ENCODE assay signal across 9 cellular contexts in the genomic region with DNA sequence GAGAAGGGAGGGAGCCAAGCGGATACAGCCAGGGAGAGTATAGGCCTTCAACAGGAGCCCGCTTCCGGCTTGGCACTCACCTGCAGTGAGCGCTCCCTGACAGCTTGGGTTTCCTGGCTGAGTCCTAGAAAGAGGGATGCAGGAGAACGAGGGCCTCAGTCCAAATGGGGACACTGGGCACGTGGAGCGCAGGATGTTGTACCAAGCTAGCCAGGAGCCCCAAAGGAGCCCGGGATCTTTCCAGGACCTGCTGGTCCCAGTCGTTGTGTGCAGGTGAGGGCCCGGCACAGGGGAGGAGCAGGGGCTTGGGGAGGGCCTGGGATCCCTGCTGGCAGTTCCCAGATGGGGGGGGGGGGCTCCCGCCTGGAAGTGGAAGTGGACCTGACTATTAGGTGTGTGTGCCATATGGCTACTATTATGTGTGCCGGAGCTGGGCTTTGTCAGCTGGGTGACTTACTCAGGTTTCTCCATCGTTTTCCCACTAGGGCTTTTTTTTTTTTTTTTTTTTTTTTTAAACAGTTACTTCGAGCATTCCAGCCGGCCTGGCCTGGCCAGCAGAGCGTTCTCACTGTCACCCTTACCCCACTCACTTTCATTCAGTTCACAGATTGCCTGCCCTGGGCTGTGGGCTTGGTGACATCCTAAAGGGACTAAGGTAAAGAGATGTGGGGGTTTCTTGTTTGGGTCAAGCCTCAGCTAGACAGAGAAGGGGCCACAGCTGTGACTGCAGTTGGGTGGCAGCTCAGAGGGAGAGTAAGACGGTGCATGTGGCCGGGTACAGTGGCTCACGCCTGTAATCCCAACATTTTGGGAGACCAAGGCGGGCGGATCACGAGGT. TPM values are rescaled to one million over a fixed set of nuclear protein-coding genes. Genes with fewer than 3 reads are reported as not detected.
DNase-seq lines count a peak whose midpoint lies in the region; ATAC-seq and TF ChIP-seq lines count a peak whose summit lies in the region.
"Had no signal": no experiment of that assay in that cellular context is flagged by ENCODE, and none has a peak within 500 bp of the region (broad histone marks: within the 10 kb centered on the region; RNA-seq: fewer than 3 reads in every experiment).

No MANE protein-coding gene starts in this region.

- H3K36me3 ChIP-seq in colonic mucosa (no peaks in the 10 kb centered on the region), mesenchymal stem cell (ENCODE audit: control insufficient read depth in 1 of 2, insufficient read depth in 2 of 2, low read depth in 1 of 2, low read length in 2 of 2) (peaks cover 5 to 18% of the 10 kb centered on the region in 2 experiments)

- CTCF ChIA-PET in activated CD4-positive, alpha-beta T cell treated with anti-CD3 and anti-CD28 coated beads for 36 hours (lab: Charles Lee), result interaction anchor here (0.6 to 2.6 kb wide), 6 partner anchors 14 to 106 kb away, joined by 3 to 17 read pairs (median 3); no protein-coding TSS in a partner anchor

- TF ChIP-seq CTCF in colonic mucosa (IDR thresholded peaks at IDR 0.05), result no peak

- no peak overlapping the region for H2BK5ac ChIP-seq in mesenchymal stem cell (ENCODE audit: low read depth, low read length, poor library complexity, severe bottlenecking)

- peak overlapping the region in 1 of 6 donors; percentile 92 for H3K27ac Mint-ChIP-seq in immature natural killer cell
- no peak overlapping the region for H3K27ac Mint-ChIP-seq in activated CD4-positive, alpha-beta T cell treated with anti-CD3 and anti-CD28 coated beads for 36 hours
- H3K27ac Mint-ChIP-seq: activated naive CD4-positive, alpha-beta T cell treated with anti-CD3 and anti-CD28 coated beads for 36 hours had no signal

- H3K4me3 ChIP-seq in colonic mucosa, result no peak overlapping the region
- peak overlapping the region in 1 of 2 experiments; percentile 94 for H3K4me3 ChIP-seq in mesenchymal stem cell (ENCODE audit: insufficient read depth in 1 of 2, low read depth in 1 of 2, low read length in 2 of 2)

- peak overlapping the region; percentile 88 for H2BK15ac ChIP-seq in mesenchymal stem cell (ENCODE audit: low read depth, poor library complexity, severe bottlenecking)

- no peak overlapping the region for H2AK5ac ChIP-seq in mesenchymal stem cell (ENCODE audit: low read length, severe bottlenecking)

- intact Hi-C loops in colonic mucosa (cut with DNase I), result no loop called here
- intact Hi-C loops in activated CD4-positive, alpha-beta T cell treated with anti-CD3 and anti-CD28 coated beads for 36 hours (cut with DNase I, micrococcal nuclease), result loop anchor here in 1 of 2 experiments (10.0 kb wide), 2 partner anchors 575 to 1375 kb away; a partner anchor contains a TSS

- H3K36me3 Mint-ChIP-seq in immature natural killer cell, result no peaks in the 10 kb centered on the region
- no peaks in the 10 kb centered on the region for H3K36me3 Mint-ChIP-seq in activated CD4-positive, alpha-beta T cell treated with anti-CD3 and anti-CD28 coated beads for 36 hours (ENCODE audit: low read depth)

- peak overlapping the region; percentile 11 to 85 for H3K18ac ChIP-seq in mesenchymal stem cell (ENCODE audit: low read depth in 1 of 2, low read length in 2 of 2)

- POLR2A ChIA-PET in activated CD4-positive, alpha-beta T cell treated with anti-CD3 and anti-CD28 coated beads for 36 hours (lab: Charles Lee), result no interaction called here

- DNase-seq in NCI-H524 (lab: John Stamatoyannopoulos, UW), result peak; percentile 56 to 83
- DNase-seq in colonic mucosa, result no peak
- peak; percentile 60 for DNase-seq in mesenchymal stem cell
- DNase-seq in immature natural killer cell, result no peak
- no peak for DNase-seq in SKM-1 treated with dmso at 0.1 percent for 144 hours (lab: John Stamatoyannopoulos, UW; ENCODE audit: unreplicated experiment)
- DNase-seq in activated CD4-positive, alpha-beta T cell treated with anti-CD3 and anti-CD28 coated beads for 36 hours, result no peak
- no peak for DNase-seq in activated naive CD4-positive, alpha-beta T cell treated with Interleukin-2 at 50 U/mL for 16 hours
- DNase-seq: activated naive CD4-positive, alpha-beta T cell treated with anti-CD3 and anti-CD28 coated beads for 36 hours had no signal

- ATAC-seq in activated CD4-positive, alpha-beta T cell treated with anti-CD3 and anti-CD28 coated beads for 36 hours, result no peak

- no peak overlapping the region for H3K23ac ChIP-seq in mesenchymal stem cell (ENCODE audit: low read length in 2 of 2)

- no peaks in the 10 kb centered on the region for H3K9me3 ChIP-seq in colonic mucosa
- no peaks in the 10 kb centered on the region for H3K9me3 ChIP-seq in mesenchymal stem cell (ENCODE audit: control insufficient read depth, low read length)

- no peak overlapping the region for H2AFZ ChIP-seq in mesenchymal stem cell (ENCODE audit: low read depth, low read length)

- peaks cover 4 to 9% (median 6%) of the 10 kb centered on the region in 3 donors for H3K27me3 Mint-ChIP-seq in immature natural killer cell (ENCODE audit: low read depth in 3 of 3)
- peaks cover 2% of the 10 kb centered on the region for H3K27me3 Mint-ChIP-seq in activated CD4-positive, alpha-beta T cell treated with anti-CD3 and anti-CD28 coated beads for 36 hours

- H3K14ac ChIP-seq in mesenchymal stem cell (ENCODE audit: low read length in 2 of 2), result peak overlapping the region in 1 of 2 experiments; percentile 22

- H3K9ac ChIP-seq in colonic mucosa (ENCODE audit: low read depth in 2 of 2, low read length in 2 of 2), result peak overlapping the region; percentile 57 to 92
- H3K9ac ChIP-seq in mesenchymal stem cell (ENCODE audit: low read length), result peak overlapping the region; percentile 94

- peak overlapping the region; percentile 18 to 35 for H3K4ac ChIP-seq in mesenchymal stem cell (ENCODE audit: low read depth in 1 of 2, low read length in 2 of 2)

- H4K91ac ChIP-seq in mesenchymal stem cell (ENCODE audit: low read length), result peak overlapping the region; percentile 67

- H3K27me3 ChIP-seq in colonic mucosa (no peaks in the 10 kb centered on the region), mesenchymal stem cell (ENCODE audit: control insufficient read depth in 1 of 2, insufficient read depth in 1 of 2, low read length in 2 of 2) (no peaks in the 10 kb centered on the region)

- WGBS in mesenchymal stem cell, result 74% methylated on average over 16 of the region's 22 CpGs

- H3K4me1 ChIP-seq in colonic mucosa (peaks cover 9% of the 10 kb centered on the region), mesenchymal stem cell (ENCODE audit: control insufficient read depth, insufficient read depth, low read depth, low read length) (peaks cover 39% of the 10 kb centered on the region)

- peak overlapping the region; percentile 22 to 76 for H2BK12ac ChIP-seq in mesenchymal stem cell (ENCODE audit: low read length in 2 of 2)

- H3K4me3 Mint-ChIP-seq in immature natural killer cell, result no peak overlapping the region
- H3K4me3 Mint-ChIP-seq in activated CD4-positive, alpha-beta T cell treated with anti-CD3 and anti-CD28 coated beads for 36 hours, result no peak overlapping the region
- H3K4me3 Mint-ChIP-seq: activated naive CD4-positive, alpha-beta T cell treated with anti-CD3 and anti-CD28 coated beads for 36 hours had no signal

- H3K9me3 Mint-ChIP-seq in immature natural killer cell, result no peaks in the 10 kb centered on the region
- H3K9me3 Mint-ChIP-seq in activated CD4-positive, alpha-beta T cell treated with anti-CD3 and anti-CD28 coated beads for 36 hours (ENCODE audit: low read depth), result no peaks in the 10 kb centered on the region
- H3K9me3 Mint-ChIP-seq: activated naive CD4-positive, alpha-beta T cell treated with anti-CD3 and anti-CD28 coated beads for 36 hours had no signal

- H3K27ac ChIP-seq in colonic mucosa (peak overlapping the region; percentile 77), mesenchymal stem cell (ENCODE audit: low read length, poor library complexity, severe bottlenecking) (peak overlapping the region; percentile 47), temporal lobe (ENCODE audit: low read depth, low read length) (peak overlapping the region; percentile 56)

- H3K79me1 ChIP-seq in mesenchymal stem cell (replicated peaks; ENCODE audit: low read length, poor library complexity, severe bottlenecking), result peaks cover 5% of the 10 kb centered on the region

- peak overlapping the region; percentile 84 for H4K8ac ChIP-seq in mesenchymal stem cell (ENCODE audit: low read length)

- peaks cover 28 to 32% of the 10 kb centered on the region in 2 donors for H3K4me1 Mint-ChIP-seq in immature natural killer cell
- H3K4me1 Mint-ChIP-seq in activated CD4-positive, alpha-beta T cell treated with anti-CD3 and anti-CD28 coated beads for 36 hours, result peaks cover 29% of the 10 kb centered on the region

- H3K4me2 ChIP-seq in mesenchymal stem cell (ENCODE audit: low read length, poor library complexity, severe bottlenecking), result peak overlapping the region; percentile 69

- peak overlapping the region; percentile 64 for H2BK120ac ChIP-seq in mesenchymal stem cell (ENCODE audit: low read depth, low read length)

RNA-seq across cellular contexts. Expression of a gene that starts 3.8 kb away (rescaled TPM):
- total RNA-seq in colonic mucosa (10 to 100 TPM; 50.8 to 79.2 TPM), temporal lobe (65.9 TPM)
- 55.8 TPM for polyA plus RNA-seq in mesenchymal stem cell (2013, experiment 1 of 2)
- polyA plus RNA-seq in mesenchymal stem cell (2013, experiment 2 of 2), result 53.0 TPM
- 1 to 10 TPM; 2.8 to 6.3 (median 4.3) TPM for polyA plus RNA-seq in immature natural killer cell
- total RNA-seq in activated CD4-positive, alpha-beta T cell treated with anti-CD3 and anti-CD28 coated beads for 36 hours, result 10 to 100 TPM; 29.4 to 33.2 TPM

RNA-seq across cellular contexts. Expression of a gene that starts 6.8 kb away (rescaled TPM):
- total RNA-seq in colonic mucosa (100 to 1,000 TPM in 1 of 2 donors, 10 to 100 TPM in 1; 73.4 to 103 TPM), temporal lobe (5.9 TPM)
- polyA plus RNA-seq in mesenchymal stem cell (2013, experiment 1 of 2), result 56.8 TPM
- 53.5 TPM for polyA plus RNA-seq in mesenchymal stem cell (2013, experiment 2 of 2)
- polyA plus RNA-seq in immature natural killer cell, result 10 to 100 TPM; 47.5 to 57.5 (median 49.6) TPM
- 10 to 100 TPM; 54.0 to 67.7 TPM for total RNA-seq in activated CD4-positive, alpha-beta T cell treated with anti-CD3 and anti-CD28 coated beads for 36 hours

RNA-seq across cellular contexts. Expression of a gene that starts 9.5 kb away (rescaled TPM):
- 100 to 1,000 TPM in 1 of 2 donors, 10 to 100 TPM in 1; 67.0 to 149 TPM for total RNA-seq in colonic mucosa
- polyA plus RNA-seq in mesenchymal stem cell (2013, experiment 1 of 2), result 72.5 TPM
- polyA plus RNA-seq in mesenchymal stem cell (2013, experiment 2 of 2), result 69.4 TPM
- total RNA-seq in temporal lobe, result 24.6 TPM
- 10 to 100 TPM; 49.0 to 57.6 (median 51.2) TPM for polyA plus RNA-seq in immature natural killer cell
- 10 to 100 TPM; 56.6 to 56.7 TPM for total RNA-seq in activated CD4-positive, alpha-beta T cell treated with anti-CD3 and anti-CD28 coated beads for 36 hours

RNA-seq across cellular contexts. Expression of a gene that starts 30.7 kb away (rescaled TPM):
- 100 to 1,000 TPM in 1 of 2 donors, 10 to 100 TPM in 1; 76.7 to 169 TPM for total RNA-seq in colonic mucosa
- 140 TPM for polyA plus RNA-seq in mesenchymal stem cell (2013, experiment 1 of 2)
- polyA plus RNA-seq in mesenchymal stem cell (2013, experiment 2 of 2), result 133 TPM
- total RNA-seq in temporal lobe, result 8.6 TPM
- polyA plus RNA-seq in immature natural killer cell, result 10 to 100 TPM in 2 of 3 donors, 1 to 10 TPM in 1; 6.7 to 19.8 (median 10.9) TPM
- total RNA-seq in activated CD4-positive, alpha-beta T cell treated with anti-CD3 and anti-CD28 coated beads for 36 hours, result 10 to 100 TPM; 58.7 to 85.0 TPM

RNA-seq across cellular contexts. Expression of a gene that starts 32.4 kb away (rescaled TPM):
- total RNA-seq in colonic mucosa (10 to 100 TPM; 11.3 to 15.9 TPM), temporal lobe (30.0 TPM)
- polyA plus RNA-seq in mesenchymal stem cell (2013, experiment 1 of 2), result 20.3 TPM
- polyA plus RNA-seq in mesenchymal stem cell (2013, experiment 2 of 2), result 21.3 TPM
- 10 to 100 TPM; 15.6 to 18.9 (median 17.9) TPM for polyA plus RNA-seq in immature natural killer cell
- total RNA-seq in activated CD4-positive, alpha-beta T cell treated with anti-CD3 and anti-CD28 coated beads for 36 hours, result 10 to 100 TPM; 12.5 to 16.7 TPM

Comparison
In these comparisons a context has a peak if more than half of its experiments do, and no peak if none do; other contexts are left out.
1. DNase-seq: peak in NCI-H524 (2 of 2) and mesenchymal stem cell (single experiment); none in colonic mucosa (single experiment), immature natural killer cell (0 of 3), SKM-1 treated with dmso at 0.1 percent for 144 hours (single experiment), activated CD4-positive, alpha-beta T cell treated with anti-CD3 and anti-CD28 coated beads for 36 hours (single experiment) and activated naive CD4-positive, alpha-beta T cell treated with Interleukin-2 at 50 U/mL for 16 hours (single experiment).
2. Peak in every context shown above with its lines, with median percentiles within 50 percentile points of each other: H3K27ac ChIP-seq.